1 cellular context compared by ENCODE assay signal in genomic region chr1:89822109-89822962, GRCh38.
TF ChIP-seq lines count a peak whose summit lies in the region.

No MANE protein-coding gene starts in this region.

TF ChIP-seq in K562, 482 proteins besides CTCF, POLR2A, EP300 and RAD21 (continued from another document and continues in another):
- TF ChIP-seq ZNF318 (IDR thresholded peaks at IDR 0.05; ENCODE audit: borderline replicate concordance in 1 of 2, low read depth in 1 of 2) (0 out of 4 replicates have a peak, but pooled peaks of 1 of the 2 experiments have one; percentile 16), PML (IDR thresholded peaks at IDR 0.05; ENCODE audit: low read length) (peak; percentile 29; the same call in 1 of the 2 replicates), POLR3A (IDR thresholded peaks at IDR 0.05; ENCODE audit: borderline replicate concordance, extremely low read depth, insufficient read depth, insufficient read length) (no peak), CUX1 (CRISPR knock-in tag; IDR thresholded peaks at IDR 0.05) (no peak), CCNT2 (IDR thresholded peaks at IDR 0.05; ENCODE audit: borderline replicate concordance, extremely low read depth, insufficient read length, low read depth, low read length) (no peak), PRPF4 (IDR thresholded peaks at IDR 0.05; ENCODE audit: insufficient read depth, low read depth, low read length, poor library complexity, severe bottlenecking) (no peak), GABPA (tag; conservative IDR thresholded peaks at IDR 0.05; ENCODE audit: low read depth) (no peak; the same call in 1 of the 2 replicates), HNRNPLL (IDR thresholded peaks at IDR 0.05; ENCODE audit: low read depth, low read length, poor library complexity, severe bottlenecking) (peak; percentile 77), RBM17 (IDR thresholded peaks at IDR 0.05; ENCODE audit: borderline replicate concordance, low read depth, low read length) (no peak), TRIM25 (IDR thresholded peaks at IDR 0.05; ENCODE audit: borderline replicate concordance) (no peak), ZNF184 (CRISPR knock-in tag; IDR thresholded peaks at IDR 0.05) (no peak), ERF (CRISPR knock-in tag; IDR thresholded peaks at IDR 0.05) (no peak), C11orf30 (IDR thresholded peaks at IDR 0.05; ENCODE audit: low read depth) (no peak), MAFG (tag; conservative IDR thresholded peaks at IDR 0.05) (no peak), FOS (IDR thresholded peaks at IDR 0.05; ENCODE audit: extremely low read depth, insufficient read length) (no peak), TOE1 (IDR thresholded peaks at IDR 0.05; ENCODE audit: borderline replicate concordance) (0 out of 2 replicates have a peak, but pooled peaks have one; percentile 37), TOE1 (CRISPR knock-in tag; IDR thresholded peaks at IDR 0.05; ENCODE audit: borderline replicate concordance, low read depth) (no peak), ZNF282 (CRISPR knock-in tag; IDR thresholded peaks at IDR 0.05) (no peak), HLTF (IDR thresholded peaks at IDR 0.05) (0 out of 2 replicates have a peak, but pooled peaks have one; percentile 14), GTF2E2 (tag; IDR thresholded peaks at IDR 0.05) (no peak), PATZ1 (CRISPR knock-in tag; IDR thresholded peaks at IDR 0.05; ENCODE audit: borderline replicate concordance) (no peak), ELF4 (CRISPR knock-in tag; IDR thresholded peaks at IDR 0.05) (peak; percentile 44; the same call in 1 of the 2 replicates)
